15 cellular contexts compared by ENCODE assay signal in genomic region chr12:113227686-113228391, GRCh38. TPM values are rescaled to one million over a fixed set of nuclear protein-coding genes. Genes with fewer than 3 reads are reported as not detected.
DNase-seq lines count a peak whose midpoint lies in the region; ATAC-seq, FAIRE-seq and TF ChIP-seq lines count a peak whose summit lies in the region.
"Had no signal": no experiment of that assay in that cellular context is flagged by ENCODE, and none has a peak within 500 bp of the region (broad histone marks: within the 10 kb centered on the region; RNA-seq: fewer than 3 reads in every experiment).

No MANE protein-coding gene starts in this region.

- TF ChIP-seq CTCF in liver (IDR thresholded peaks at IDR 0.05; ENCODE audit: low read depth, low read length, missing input control): no peak
- TF ChIP-seq CTCF in HepG2 (CRISPR knock-in tag; IDR thresholded peaks at IDR 0.05): no peak
- no peak for TF ChIP-seq CTCF in brain (conservative IDR thresholded peaks at IDR 0.05)

- H3K4me3 ChIP-seq in liver (ENCODE audit: low read depth in 1 of 3, low read length in 3 of 3): no peak overlapping the region
- H3K4me3 ChIP-seq in HepG2 (replicated peaks in 1 of 3; ENCODE audit: insufficient read depth in 1 of 3, low read depth in 2 of 3, low read length in 3 of 3): no peak overlapping the region
- H3K4me3 ChIP-seq in aorta (ENCODE audit: low read length in 2 of 2): no peak overlapping the region
- H3K4me3 ChIP-seq: lower lobe of right lung, pancreas had no signal

- ATAC-seq in HepG2 (no peak), naive B cell (ENCODE audit: low read depth in 2 of 2) (no peak), aorta (ENCODE audit: low FRiP score) (no peak), GM19395 (IDR thresholded peaks at IDR 0.05; ENCODE audit: unreplicated experiment) (no peak)
- no peak for ATAC-seq in activated CD4-positive, CD25-positive, alpha-beta regulatory T cell treated with anti-CD3 and anti-CD28 coated beads, Interleukin-2, amount 50 U/mL, for 24 hours
- ATAC-seq: CD8-positive, alpha-beta T cell; lower lobe of right lung; pancreas had no signal

- no peak for TF ChIP-seq EP300 in HepG2 (IDR thresholded peaks at IDR 0.05; ENCODE audit: low read depth in 2 of 2, low read length in 2 of 2)
- no peak for TF ChIP-seq EP300 in HepG2 (CRISPR knock-in tag; IDR thresholded peaks at IDR 0.05; ENCODE audit: borderline replicate concordance)

- intact Hi-C loops in HepG2 (cut with micrococcal nuclease; ENCODE audit: unreplicated experiment): no loop called here
- intact Hi-C loops in aorta (cut with DNase I): loop anchor here in 1 of 2 donors (5.0 kb wide), 1 partner anchor 44 kb away; no protein-coding TSS in a partner anchor

- in situ Hi-C loops in HepG2 (cut with HindIII; ENCODE audit: extremely low pct_ligation_motif_present, low pct_unique_long_range_greater_than_20kb): no loop called here

- H3K27ac Mint-ChIP-seq in brain (peak overlapping the region in 3 of 5 experiments; percentile 63 to 90 (median 66)), naive B cell (peak overlapping the region; percentile 54 to 96 (median 83))
- H3K27ac Mint-ChIP-seq: HFFc6 had no signal

- H3K36me3 ChIP-seq in liver (ENCODE audit: control insufficient read depth in 4 of 4, insufficient read depth in 3 of 4, low read depth in 1 of 4, low read length in 3 of 4): peaks cover 0 to 36% (median 26%) of the 10 kb centered on the region in 4 donors
- peaks cover 3 to 10% of the 10 kb centered on the region in 2 experiments; a peak in 3 of 5 replicates for H3K36me3 ChIP-seq in HepG2 (replicated peaks in 1 of 2; ENCODE audit: control insufficient read depth in 1 of 2, insufficient read depth in 2 of 2, low read length in 2 of 2)
- H3K36me3 ChIP-seq in aorta (ENCODE audit: control insufficient read depth in 1 of 2, insufficient read depth in 2 of 2, low read length in 1 of 2): no peaks in the 10 kb centered on the region

- H3K27me3 Mint-ChIP-seq in brain (no peaks in the 10 kb centered on the region), naive B cell (no peaks in the 10 kb centered on the region)

- TF ChIP-seq POLR2A in HepG2 (IDR thresholded peaks at IDR 0.05; ENCODE audit: insufficient read depth in 1 of 2, low read depth in 2 of 2, low read length in 2 of 2): no peak

- DNase-seq in HepG2 (ENCODE audit: low spot score) (no peak), naive B cell (no peak), aorta (peak in 1 of 2 donors; percentile 36), NCI-H510A (lab: John Stamatoyannopoulos, UW) (no peak)
- DNase-seq: CD8-positive, alpha-beta T cell; HFFc6; lower lobe of right lung; NCI-H1105; NCI-H226; pancreas had no signal

- H3K4me3 Mint-ChIP-seq in brain: no peak overlapping the region
- peak overlapping the region in 2 of 8 donors; percentile 7 to 74 for H3K4me3 Mint-ChIP-seq in naive B cell
- H3K4me3 Mint-ChIP-seq: CD8-positive, alpha-beta T cell; HFFc6 had no signal

- H3K27me3 ChIP-seq in liver (ENCODE audit: control insufficient read depth in 4 of 4, insufficient read depth in 4 of 4, low read length in 3 of 4) (no peaks in the 10 kb centered on the region), HepG2 (ENCODE audit: control insufficient read depth in 1 of 2, insufficient read depth in 2 of 2, low read length in 2 of 2) (no peaks in the 10 kb centered on the region), aorta (ENCODE audit: control insufficient read depth in 1 of 2, insufficient read depth in 2 of 2, low read length in 1 of 2) (no peaks in the 10 kb centered on the region)
- H3K27me3 ChIP-seq: pancreas had no signal

- 92% methylated on average over 5 of the region's 5 CpGs for WGBS in liver
- over 99% methylated on average over 5 of the region's 5 CpGs for whole genome bisulfite sequencing in HepG2 (ENCODE audit: low lambda C conversion rate)
- 25 to 26% methylated on average over 5 of the region's 5 CpGs for WGBS in aorta, 2 donors

- no peak overlapping the region for H3K4me2 ChIP-seq in HepG2 (ENCODE audit: low read depth, low read length)

- H2AFZ ChIP-seq in HepG2 (ENCODE audit: low read length): no peak overlapping the region

- no peaks in the 10 kb centered on the region for H3K79me2 ChIP-seq in HepG2 (ENCODE audit: insufficient read depth, low read length)

- H3K36me3 Mint-ChIP-seq in brain (peaks cover 40% of the 10 kb centered on the region), naive B cell (peaks cover under 1 to 5% of the 10 kb centered on the region in 2 donors)

- H3K4me1 Mint-ChIP-seq in brain: peaks cover 51% of the 10 kb centered on the region
- H3K4me1 Mint-ChIP-seq in naive B cell: peaks cover 30 to 69% (median 37%) of the 10 kb centered on the region in 3 donors

- H3K9me3 Mint-ChIP-seq in brain (peaks cover 0 to 1% (median 0%) of the 10 kb centered on the region in 5 experiments), naive B cell (peaks cover 0 to 5% (median 0%) of the 10 kb centered on the region in 7 donors)
- H3K9me3 Mint-ChIP-seq: CD8-positive, alpha-beta T cell; HFFc6 had no signal

- POLR2A ChIA-PET in HepG2 (lab: Yijun Ruan, JAX): no interaction called here

- no peak overlapping the region for H3K27ac ChIP-seq in liver (ENCODE audit: low read depth in 1 of 2, low read length in 2 of 2)
- no peak overlapping the region for H3K27ac ChIP-seq in HepG2 (ENCODE audit: extremely low read length, insufficient read depth, low read length)
- peak overlapping the region; percentile 86 to 97 for H3K27ac ChIP-seq in aorta (ENCODE audit: low read depth in 1 of 2, low read length in 2 of 2)
- H3K27ac ChIP-seq: pancreas had no signal

- TF ChIP-seq RAD21 in liver (IDR thresholded peaks at IDR 0.05) (no peak), HepG2 (CRISPR knock-in tag; IDR thresholded peaks at IDR 0.05) (no peak)

- H3K4me1 ChIP-seq in liver (ENCODE audit: control insufficient read depth in 4 of 4, insufficient read depth in 4 of 4, low read length in 3 of 4) (peaks cover 3 to 19% (median 7%) of the 10 kb centered on the region in 4 donors), HepG2 (ENCODE audit: insufficient read depth, low read length) (peaks cover 60% of the 10 kb centered on the region), aorta (ENCODE audit: control insufficient read depth in 1 of 2, insufficient read depth in 2 of 2, low read length in 2 of 2) (peaks cover 8% of the 10 kb centered on the region in 2 donors)

- no TSS peak for BruUV-seq in HepG2 (replicated peaks; lab: Mats Ljungman, UMichigan)

- CTCF ChIA-PET in HepG2 (lab: Yijun Ruan, JAX; ENCODE audit: low intra/inter-chr PET ratio, low total read pairs): no interaction called here

- H4K20me1 ChIP-seq in HepG2 (ENCODE audit: insufficient read depth, low read length): no peaks in the 10 kb centered on the region

- H3K9ac ChIP-seq in liver (ENCODE audit: low read depth in 1 of 2, low read length in 2 of 2) (no peak overlapping the region), HepG2 (ENCODE audit: insufficient read depth, low read depth, low read length) (no peak overlapping the region)

- no peaks in the 10 kb centered on the region for H3K9me3 ChIP-seq in liver (ENCODE audit: control insufficient read depth in 4 of 4, low read length in 3 of 4)
- H3K9me3 ChIP-seq in HepG2 (ENCODE audit: low read length): no peaks in the 10 kb centered on the region
- no peaks in the 10 kb centered on the region for H3K9me3 ChIP-seq in aorta (ENCODE audit: control insufficient read depth, low read length)
- H3K9me3 ChIP-seq: lower lobe of right lung, pancreas had no signal

- no peak for FAIRE-seq in HepG2 (lab: Jason Lieb, UNC)
- FAIRE-seq: endometrium, pancreas had no signal

RNA-seq across cellular contexts. Expression of gene TPCN1, which starts 6.6 kb away (rescaled TPM):
- total RNA-seq in liver: 10 to 100 TPM; 11.1 to 19.2 TPM
- polyA plus RNA-seq in liver: 10 to 100 TPM in 1 of 2 donors, 1 to 10 TPM in 1; 8.6 to 16.4 TPM
- total RNA-seq in HepG2 (2016; rRNA removed; fragmentation: Illumina TruSeq; extraction: Trizol): 3.8 and 8.0 TPM in 2 replicates
- total RNA-seq in HepG2 (2016; cell fraction: cytosol; rRNA removed; fragmentation: Illumina TruSeq; extraction: Trizol; ENCODE audit: low read depth): 4.4 and 4.6 TPM in 2 replicates
- 3.0 and 10.0 TPM in 2 replicates for total RNA-seq in HepG2 (2016; cell fraction: insoluble cytoplasmic fraction; rRNA removed; fragmentation: Illumina TruSeq; extraction: Trizol)
- total RNA-seq in HepG2 (2016; cell fraction: membrane; rRNA removed; fragmentation: Illumina TruSeq; extraction: Trizol): 4.2 and 4.5 TPM in 2 replicates
- 12.3 and 15.7 TPM in 2 replicates for total RNA-seq in HepG2 (2016; cell fraction: nucleus; rRNA removed; fragmentation: Illumina TruSeq; extraction: Trizol)
- polyA plus RNA-seq in HepG2 (2011; rRNA removed): 26.8 and 33.5 TPM in 2 replicates
- polyA plus RNA-seq in HepG2 (2011; cell fraction: cytosol; rRNA removed): 10.3 and 10.4 TPM in 2 replicates
- polyA plus RNA-seq in HepG2 (2011; cell fraction: nucleus; rRNA removed): 183 and 201 TPM in 2 replicates
- 18.0 and 21.8 TPM in 2 replicates for polyA plus RNA-seq in HepG2 (2012)
- polyA plus RNA-seq in HepG2 (2016; cell fraction: cytosol; fragmentation: Illumina TruSeq; extraction: Trizol; ENCODE audit: low read depth): 0.84 and 1.4 TPM in 2 replicates
- polyA plus RNA-seq in HepG2 (2016; cell fraction: insoluble cytoplasmic fraction; fragmentation: Illumina TruSeq; extraction: Trizol; ENCODE audit: low read depth): 3.5 and 4.1 TPM in 2 replicates
- 2.5 and 2.8 TPM in 2 replicates for polyA plus RNA-seq in HepG2 (2016; cell fraction: membrane; fragmentation: Illumina TruSeq; extraction: Trizol; ENCODE audit: low read depth)
- 42.1 and 42.8 TPM in 2 replicates for polyA plus RNA-seq in HepG2 (2016; cell fraction: nucleus; fragmentation: Illumina TruSeq; extraction: Trizol; ENCODE audit: insufficient read depth, low read depth)
- 40.0 and 48.9 TPM in 2 replicates for polyA minus RNA-seq in HepG2 (2011; rRNA and poly(A)+ RNA removed; ENCODE audit: low replicate concordance)
- 7.3 and 9.8 TPM in 2 replicates for polyA minus RNA-seq in HepG2 (2011; cell fraction: cytosol; rRNA and poly(A)+ RNA removed)
- polyA minus RNA-seq in HepG2 (2011; cell fraction: nucleus; rRNA and poly(A)+ RNA removed): 45.8 and 47.1 TPM in 2 replicates
- polyA plus RNA-seq in brain (ENCODE audit: insufficient read depth, low read depth, low replicate concordance): 16.1 TPM
- polyA plus RNA-seq in naive B cell (ENCODE audit: low read depth in 6 of 6): 10 to 100 TPM in 5 of 6 donors, 1 to 10 TPM in 1; 8.8 to 26.2 (median 18.9) TPM
- 100 to 1,000 TPM in 1 of 2 donors, 10 to 100 TPM in 1; 65.9 to 128 TPM for total RNA-seq in aorta
- 100 to 1,000 TPM in 1 of 2 donors, 10 to 100 TPM in 1; 21.4 to 108 TPM for polyA plus RNA-seq in aorta

RNA-seq across cellular contexts. Expression of gene RITA1, which starts 42.3 kb away (rescaled TPM):
- total RNA-seq in liver (10 to 100 TPM; 10.6 to 13.8 TPM), HepG2 (2016; rRNA removed; fragmentation: Illumina TruSeq; extraction: Trizol) (28.1 and 28.9 TPM in 2 replicates), aorta (10 to 100 TPM in 1 of 2 donors, 1 to 10 TPM in 1; 6.1 to 10.0 TPM)
- polyA plus RNA-seq in liver (10 to 100 TPM; 16.0 to 18.1 TPM), HepG2 (2011; rRNA removed) (12.4 and 14.3 TPM in 2 replicates), brain (ENCODE audit: insufficient read depth, low read depth, low replicate concordance) (29.7 TPM), naive B cell (ENCODE audit: low read depth in 6 of 6) (10 to 100 TPM; 21.0 to 31.9 (median 24.1) TPM), aorta (10 to 100 TPM; 10.8 to 11.5 TPM)
- 34.7 and 44.4 TPM in 2 replicates for total RNA-seq in HepG2 (2016; cell fraction: cytosol; rRNA removed; fragmentation: Illumina TruSeq; extraction: Trizol; ENCODE audit: low read depth)
- total RNA-seq in HepG2 (2016; cell fraction: insoluble cytoplasmic fraction; rRNA removed; fragmentation: Illumina TruSeq; extraction: Trizol): 25.7 and 31.1 TPM in 2 replicates
- 58.4 and 67.9 TPM in 2 replicates for total RNA-seq in HepG2 (2016; cell fraction: membrane; rRNA removed; fragmentation: Illumina TruSeq; extraction: Trizol)
- total RNA-seq in HepG2 (2016; cell fraction: nucleus; rRNA removed; fragmentation: Illumina TruSeq; extraction: Trizol): 16.2 and 17.8 TPM in 2 replicates
- 13.8 and 16.3 TPM in 2 replicates for polyA plus RNA-seq in HepG2 (2011; cell fraction: cytosol; rRNA removed)
- 8.9 and 10.1 TPM in 2 replicates for polyA plus RNA-seq in HepG2 (2011; cell fraction: nucleus; rRNA removed)
- polyA plus RNA-seq in HepG2 (2012): 8.6 and 10.6 TPM in 2 replicates
- 48.9 and 64.2 TPM in 2 replicates for polyA plus RNA-seq in HepG2 (2016; cell fraction: cytosol; fragmentation: Illumina TruSeq; extraction: Trizol; ENCODE audit: low read depth)
- 35.7 and 37.7 TPM in 2 replicates for polyA plus RNA-seq in HepG2 (2016; cell fraction: insoluble cytoplasmic fraction; fragmentation: Illumina TruSeq; extraction: Trizol; ENCODE audit: low read depth)
- polyA plus RNA-seq in HepG2 (2016; cell fraction: membrane; fragmentation: Illumina TruSeq; extraction: Trizol; ENCODE audit: low read depth): 64.3 and 73.8 TPM in 2 replicates
- 21.0 and 24.3 TPM in 2 replicates for polyA plus RNA-seq in HepG2 (2016; cell fraction: nucleus; fragmentation: Illumina TruSeq; extraction: Trizol; ENCODE audit: insufficient read depth, low read depth)
- 12.2 and 25.5 TPM in 2 replicates for polyA minus RNA-seq in HepG2 (2011; rRNA and poly(A)+ RNA removed; ENCODE audit: low replicate concordance)
- 6.2 and 7.6 TPM in 2 replicates for polyA minus RNA-seq in HepG2 (2011; cell fraction: cytosol; rRNA and poly(A)+ RNA removed)
- 11.1 and 14.5 TPM in 2 replicates for polyA minus RNA-seq in HepG2 (2011; cell fraction: nucleus; rRNA and poly(A)+ RNA removed)

RNA-seq across cellular contexts. Expression of gene DDX54, which starts 42.6 kb away (rescaled TPM):
- total RNA-seq in liver (10 to 100 TPM; 20.2 to 20.5 TPM), HepG2 (2016; rRNA removed; fragmentation: Illumina TruSeq; extraction: Trizol) (45.1 and 59.7 TPM in 2 replicates), aorta (10 to 100 TPM; 47.2 to 48.6 TPM)
- polyA plus RNA-seq in liver (10 to 100 TPM; 22.8 to 28.4 TPM), HepG2 (2011; rRNA removed) (51.3 and 61.1 TPM in 2 replicates), brain (ENCODE audit: insufficient read depth, low read depth, low replicate concordance) (41.9 TPM), naive B cell (ENCODE audit: low read depth in 6 of 6) (10 to 100 TPM in 5 of 6 donors, 1 to 10 TPM in 1; 9.0 to 45.5 (median 25.4) TPM), aorta (10 to 100 TPM; 12.6 to 70.8 TPM)
- total RNA-seq in HepG2 (2016; cell fraction: cytosol; rRNA removed; fragmentation: Illumina TruSeq; extraction: Trizol; ENCODE audit: low read depth): 5.0 and 6.8 TPM in 2 replicates
- total RNA-seq in HepG2 (2016; cell fraction: insoluble cytoplasmic fraction; rRNA removed; fragmentation: Illumina TruSeq; extraction: Trizol): 44.2 and 60.5 TPM in 2 replicates
- total RNA-seq in HepG2 (2016; cell fraction: membrane; rRNA removed; fragmentation: Illumina TruSeq; extraction: Trizol): 15.7 and 17.4 TPM in 2 replicates
- total RNA-seq in HepG2 (2016; cell fraction: nucleus; rRNA removed; fragmentation: Illumina TruSeq; extraction: Trizol): 30.5 and 38.6 TPM in 2 replicates
- polyA plus RNA-seq in HepG2 (2011; cell fraction: cytosol; rRNA removed): 33.9 and 54.0 TPM in 2 replicates
- polyA plus RNA-seq in HepG2 (2011; cell fraction: nucleus; rRNA removed): 56.0 and 66.1 TPM in 2 replicates
- polyA plus RNA-seq in HepG2 (2012): 29.2 and 33.1 TPM in 2 replicates
- polyA plus RNA-seq in HepG2 (2016; cell fraction: cytosol; fragmentation: Illumina TruSeq; extraction: Trizol; ENCODE audit: low read depth): 4.2 and 4.5 TPM in 2 replicates
- polyA plus RNA-seq in HepG2 (2016; cell fraction: insoluble cytoplasmic fraction; fragmentation: Illumina TruSeq; extraction: Trizol; ENCODE audit: low read depth): 61.6 and 69.4 TPM in 2 replicates
- 8.9 and 13.8 TPM in 2 replicates for polyA plus RNA-seq in HepG2 (2016; cell fraction: membrane; fragmentation: Illumina TruSeq; extraction: Trizol; ENCODE audit: low read depth)
- 93.7 and 96.2 TPM in 2 replicates for polyA plus RNA-seq in HepG2 (2016; cell fraction: nucleus; fragmentation: Illumina TruSeq; extraction: Trizol; ENCODE audit: insufficient read depth, low read depth)
- 67.7 and 93.0 TPM in 2 replicates for polyA minus RNA-seq in HepG2 (2011; rRNA and poly(A)+ RNA removed; ENCODE audit: low replicate concordance)
- polyA minus RNA-seq in HepG2 (2011; cell fraction: cytosol; rRNA and poly(A)+ RNA removed): 23.5 and 27.4 TPM in 2 replicates
- polyA minus RNA-seq in HepG2 (2011; cell fraction: nucleus; rRNA and poly(A)+ RNA removed): 26.4 and 35.3 TPM in 2 replicates

Comparison
In these comparisons a context has a peak if more than half of its experiments do, and no peak if none do; other contexts are left out.
1. H3K27ac ChIP-seq: peak in aorta (2 of 2); none in liver (0 of 2) and HepG2 (single experiment).